In the genomic region with DNA sequence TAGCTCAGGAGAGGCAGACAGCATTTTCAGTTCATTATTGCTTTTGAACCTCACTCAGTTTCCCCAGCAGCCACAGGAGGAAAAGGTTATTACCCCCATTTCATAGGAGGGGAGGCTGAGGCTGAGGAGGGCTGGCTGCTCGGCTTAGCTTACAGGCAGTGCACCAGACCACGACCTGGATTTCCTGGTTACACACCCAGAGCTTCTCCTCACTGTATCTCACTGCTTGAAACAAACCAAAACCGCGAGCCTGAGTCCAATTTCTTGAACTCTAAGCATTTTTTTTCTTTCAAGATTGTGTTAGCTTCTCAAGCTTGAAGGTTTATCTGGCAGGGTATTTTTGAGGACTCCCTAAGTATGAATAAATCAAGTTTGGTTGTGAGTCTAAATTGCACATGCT, we compare ENCODE assay signal across 8 cellular contexts.
DNase-seq lines count a peak whose midpoint lies in the region; ATAC-seq lines count a peak whose summit lies in the region.

No MANE protein-coding gene starts in this region.

- peak overlapping the region; percentile 33 for H3K9ac ChIP-seq in adipocyte (ENCODE audit: low read length)

- no peaks in the 10 kb centered on the region for H3K36me3 ChIP-seq in adipocyte (ENCODE audit: control insufficient read depth, insufficient read depth, low read length, severe bottlenecking)

- H3K4me1 Mint-ChIP-seq in stimulated activated effector memory CD8-positive, alpha-beta T cell treated with anti-CD3 and anti-CD28 coated beads, Interleukin-12 subunit alpha, Interleukin-12 subunit beta, amount 100 ng/mL, for 72 hours: peaks cover 88% of the 10 kb centered on the region

- ATAC-seq in stimulated activated effector memory CD8-positive, alpha-beta T cell treated with anti-CD3 and anti-CD28 coated beads, Interleukin-12 subunit alpha, Interleukin-12 subunit beta, amount 100 ng/mL, for 72 hours: peak; percentile 83
- no peak for ATAC-seq in HG02981 (IDR thresholded peaks at IDR 0.05; ENCODE audit: unreplicated experiment)

- no peaks in the 10 kb centered on the region for H3K9me3 ChIP-seq in adipocyte (ENCODE audit: control insufficient read depth, low read length)

- no peak overlapping the region for H3K4me3 ChIP-seq in adipocyte (ENCODE audit: low read length)

- peak overlapping the region; percentile 60 for H3K4me3 Mint-ChIP-seq in stimulated activated effector memory CD8-positive, alpha-beta T cell treated with anti-CD3 and anti-CD28 coated beads, Interleukin-12 subunit alpha, Interleukin-12 subunit beta, amount 100 ng/mL, for 72 hours

- peaks cover 31% of the 10 kb centered on the region for H3K4me1 ChIP-seq in adipocyte (ENCODE audit: control insufficient read depth, insufficient read depth, low read length)

- no peaks in the 10 kb centered on the region for H3K9me3 Mint-ChIP-seq in stimulated activated effector memory CD8-positive, alpha-beta T cell treated with anti-CD3 and anti-CD28 coated beads, Interleukin-12 subunit alpha, Interleukin-12 subunit beta, amount 100 ng/mL, for 72 hours

- H3K36me3 Mint-ChIP-seq in stimulated activated effector memory CD8-positive, alpha-beta T cell treated with anti-CD3 and anti-CD28 coated beads, Interleukin-12 subunit alpha, Interleukin-12 subunit beta, amount 100 ng/mL, for 72 hours: no peaks in the 10 kb centered on the region

- DNase-seq in activated T-cell treated with anti-CD3 and anti-CD28 coated beads for 1 hour (ENCODE audit: low read depth) (peak; percentile 22), Kasumi-1 (lab: John Stamatoyannopoulos, UW) (peak; percentile 38 to 46), adipocyte (ENCODE audit: low read depth) (peak; percentile 61), cerebellum (ENCODE audit: low spot score) (no peak), retina (no peak)
- no peak for DNase-seq in activated T-cell treated with anti-CD3 and anti-CD28 coated beads, Interleukin-2, amount 50 U/mL, for 48 hours
- DNase-seq in stimulated activated effector memory CD8-positive, alpha-beta T cell treated with anti-CD3 and anti-CD28 coated beads, Interleukin-12 subunit alpha, Interleukin-12 subunit beta, amount 100 ng/mL, for 72 hours (ENCODE audit: low spot score in 2 of 2): no peak

- H3K27me3 ChIP-seq in adipocyte (replicated peaks; ENCODE audit: control insufficient read depth, insufficient read depth, low read length): peaks cover 15% of the 10 kb centered on the region

- peak overlapping the region; percentile 74 for H3K27ac Mint-ChIP-seq in stimulated activated effector memory CD8-positive, alpha-beta T cell treated with anti-CD3 and anti-CD28 coated beads, Interleukin-12 subunit alpha, Interleukin-12 subunit beta, amount 100 ng/mL, for 72 hours

Comparison
In these comparisons a context has a peak if more than half of its experiments do, and no peak if none do; other contexts are left out.
1. DNase-seq: peak in activated T-cell treated with anti-CD3 and anti-CD28 coated beads for 1 hour (single experiment), Kasumi-1 (2 of 2) and adipocyte (single experiment); none in activated T-cell treated with anti-CD3 and anti-CD28 coated beads, Interleukin-2, amount 50 U/mL, for 48 hours (0 of 2), stimulated activated effector memory CD8-positive, alpha-beta T cell treated with anti-CD3 and anti-CD28 coated beads, Interleukin-12 subunit alpha, Interleukin-12 subunit beta, amount 100 ng/mL, for 72 hours (0 of 2), cerebellum (single experiment) and retina (single experiment).